24 cellular contexts compared by ENCODE assay signal in genomic region chr4:129783596-129783995, GRCh38.
"Had no signal": no experiment of that assay in that cellular context is flagged by ENCODE, and none has a peak within 500 bp of the region (broad histone marks: within the 10 kb centered on the region; RNA-seq: fewer than 3 reads in every experiment).

No MANE protein-coding gene starts in this region.

- DNase-seq: colonic mucosa; cortex of kidney; dermis blood vessel endothelial cell; dorsolateral prefrontal cortex; effector CD4-positive, alpha-beta T cell; effector CD8-positive, alpha-beta T cell; effector memory CD4-positive, alpha-beta T cell; effector memory CD8-positive, alpha-beta T cell; endodermal cell; erythroblast; esophagus squamous epithelium; foreskin fibroblast; foreskin keratinocyte; foreskin melanocyte; gastrocnemius medialis; glutamatergic neuron; head of caudate nucleus; heart left ventricle; heart right ventricle had no signal

- H3K4me3 ChIP-seq: colonic mucosa, coronary artery, dorsolateral prefrontal cortex, esophagus muscularis mucosa, esophagus squamous epithelium, gastrocnemius medialis, gastroesophageal sphincter, heart left ventricle, heart right ventricle had no signal

- H3K4me3 Mint-ChIP-seq: dendritic cell treated with granulocyte-macrophage colony-stimulating factor and Interleukin-4, amounts not matched to agents 40 ng/mL and 50 ng/mL, for 4 days; effector memory CD8-positive, alpha-beta T cell; endodermal cell had no signal

- H3K27me3 Mint-ChIP-seq: dendritic cell treated with granulocyte-macrophage colony-stimulating factor and Interleukin-4, amounts not matched to agents 40 ng/mL and 50 ng/mL, for 4 days; effector memory CD8-positive, alpha-beta T cell had no signal

- H3K4me1 ChIP-seq: colonic mucosa, esophagus muscularis mucosa, esophagus squamous epithelium, foreskin keratinocyte, gastrocnemius medialis, gastroesophageal sphincter, heart left ventricle, heart right ventricle had no signal

- H3K9me3 ChIP-seq: colonic mucosa, esophagus muscularis mucosa, esophagus squamous epithelium, gastrocnemius medialis, gastroesophageal sphincter, heart left ventricle, heart right ventricle had no signal

- H3K27me3 ChIP-seq: colonic mucosa, dorsolateral prefrontal cortex, esophagus muscularis mucosa, esophagus squamous epithelium, foreskin keratinocyte, gastrocnemius medialis, gastroesophageal sphincter, heart left ventricle, heart right ventricle had no signal

- H3K9me3 Mint-ChIP-seq: dendritic cell treated with granulocyte-macrophage colony-stimulating factor and Interleukin-4, amounts not matched to agents 40 ng/mL and 50 ng/mL, for 4 days; endodermal cell had no signal

- H3K27ac Mint-ChIP-seq: dendritic cell treated with granulocyte-macrophage colony-stimulating factor and Interleukin-4, amounts not matched to agents 40 ng/mL and 50 ng/mL, for 4 days; effector memory CD8-positive, alpha-beta T cell; endodermal cell had no signal

- H3K36me3 ChIP-seq: colonic mucosa, esophagus muscularis mucosa, esophagus squamous epithelium, gastrocnemius medialis, gastroesophageal sphincter, heart left ventricle, heart right ventricle had no signal

- H3K27ac ChIP-seq: colonic mucosa, coronary artery, dorsolateral prefrontal cortex, epithelial cell of prostate, esophagus muscularis mucosa, esophagus squamous epithelium, foreskin keratinocyte, gastrocnemius medialis, gastroesophageal sphincter, heart left ventricle, heart right ventricle had no signal
